In genomic region chr15:47588968-47589367, GRCh38 we compare ENCODE assay signal across 1 cellular context.
TF ChIP-seq lines count a peak whose summit lies in the region.

No MANE protein-coding gene starts in this region.

TF ChIP-seq in GM23338, 12 proteins besides CTCF, POLR2A, EP300 and RAD21:
- TF ChIP-seq REST (IDR thresholded peaks at IDR 0.05; ENCODE audit: unreplicated experiment) (no peak), EZH2 (IDR thresholded peaks at IDR 0.05; ENCODE audit: low read depth, unreplicated experiment) (no peak), JUNB (IDR thresholded peaks at IDR 0.05; ENCODE audit: unreplicated experiment) (no peak), ZNF114 (CRISPR knock-in tag; IDR thresholded peaks at IDR 0.05) (no peak), ETS1 (IDR thresholded peaks at IDR 0.05) (no peak), ZNF462 (CRISPR knock-in tag; IDR thresholded peaks at IDR 0.05) (no peak), NANOG (IDR thresholded peaks at IDR 0.05; ENCODE audit: borderline replicate concordance) (no peak), EZH2phosphoT487 (IDR thresholded peaks at IDR 0.05; ENCODE audit: unreplicated experiment) (no peak), CREB1 (CRISPR knock-in tag; IDR thresholded peaks at IDR 0.05; ENCODE audit: low read depth) (no peak), POLR2AphosphoS5 (IDR thresholded peaks at IDR 0.05; ENCODE audit: low read depth) (no peak), STAT1 (IDR thresholded peaks at IDR 0.05; ENCODE audit: unreplicated experiment) (no peak), ZNF331 (CRISPR knock-in tag; IDR thresholded peaks at IDR 0.05; ENCODE audit: low read depth) (no peak)
